ENCODE assay signal across 1 cellular context in genomic region chr2:120715941-120716340, GRCh38.
TF ChIP-seq lines count a peak whose summit lies in the region.

No MANE protein-coding gene starts in this region.

TF ChIP-seq in GM23338, 12 proteins besides CTCF, POLR2A, EP300 and RAD21 (continued from another document):
- TF ChIP-seq EZH2phosphoT487 (IDR thresholded peaks at IDR 0.05; ENCODE audit: unreplicated experiment): no peak
- TF ChIP-seq JUNB (IDR thresholded peaks at IDR 0.05; ENCODE audit: unreplicated experiment): no peak
- TF ChIP-seq ZNF331 (CRISPR knock-in tag; IDR thresholded peaks at IDR 0.05; ENCODE audit: low read depth): no peak
- TF ChIP-seq POLR2AphosphoS5 (IDR thresholded peaks at IDR 0.05; ENCODE audit: low read depth): no peak
- TF ChIP-seq, protein P1, sequence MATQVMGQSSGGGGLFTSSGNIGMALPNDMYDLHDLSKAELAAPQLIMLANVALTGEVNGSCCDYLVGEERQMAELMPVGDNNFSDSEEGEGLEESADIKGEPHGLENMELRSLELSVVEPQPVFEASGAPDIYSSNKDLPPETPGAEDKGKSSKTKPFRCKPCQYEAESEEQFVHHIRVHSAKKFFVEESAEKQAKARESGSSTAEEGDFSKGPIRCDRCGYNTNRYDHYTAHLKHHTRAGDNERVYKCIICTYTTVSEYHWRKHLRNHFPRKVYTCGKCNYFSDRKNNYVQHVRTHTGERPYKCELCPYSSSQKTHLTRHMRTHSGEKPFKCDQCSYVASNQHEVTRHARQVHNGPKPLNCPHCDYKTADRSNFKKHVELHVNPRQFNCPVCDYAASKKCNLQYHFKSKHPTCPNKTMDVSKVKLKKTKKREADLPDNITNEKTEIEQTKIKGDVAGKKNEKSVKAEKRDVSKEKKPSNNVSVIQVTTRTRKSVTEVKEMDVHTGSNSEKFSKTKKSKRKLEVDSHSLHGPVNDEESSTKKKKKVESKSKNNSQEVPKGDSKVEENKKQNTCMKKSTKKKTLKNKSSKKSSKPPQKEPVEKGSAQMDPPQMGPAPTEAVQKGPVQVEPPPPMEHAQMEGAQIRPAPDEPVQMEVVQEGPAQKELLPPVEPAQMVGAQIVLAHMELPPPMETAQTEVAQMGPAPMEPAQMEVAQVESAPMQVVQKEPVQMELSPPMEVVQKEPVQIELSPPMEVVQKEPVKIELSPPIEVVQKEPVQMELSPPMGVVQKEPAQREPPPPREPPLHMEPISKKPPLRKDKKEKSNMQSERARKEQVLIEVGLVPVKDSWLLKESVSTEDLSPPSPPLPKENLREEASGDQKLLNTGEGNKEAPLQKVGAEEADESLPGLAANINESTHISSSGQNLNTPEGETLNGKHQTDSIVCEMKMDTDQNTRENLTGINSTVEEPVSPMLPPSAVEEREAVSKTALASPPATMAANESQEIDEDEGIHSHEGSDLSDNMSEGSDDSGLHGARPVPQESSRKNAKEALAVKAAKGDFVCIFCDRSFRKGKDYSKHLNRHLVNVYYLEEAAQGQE (IDR thresholded peaks at IDR 0.05; ENCODE audit: unreplicated experiment): no peak
- no peak for TF ChIP-seq NANOG (IDR thresholded peaks at IDR 0.05; ENCODE audit: borderline replicate concordance)
- no peak for TF ChIP-seq ZNF114 (CRISPR knock-in tag; IDR thresholded peaks at IDR 0.05)
- no peak for TF ChIP-seq STAT1 (IDR thresholded peaks at IDR 0.05; ENCODE audit: unreplicated experiment)
- no peak for TF ChIP-seq CREB1 (CRISPR knock-in tag; IDR thresholded peaks at IDR 0.05; ENCODE audit: low read depth)
- no peak for TF ChIP-seq ZNF462 (CRISPR knock-in tag; IDR thresholded peaks at IDR 0.05)
- TF ChIP-seq EZH2 (IDR thresholded peaks at IDR 0.05; ENCODE audit: low read depth, unreplicated experiment): no peak
